In genomic region chr16:54402270-54402669, GRCh38 we compare ENCODE assay signal across 20 cellular contexts.
DNase-seq lines count a peak whose midpoint lies in the region; ATAC-seq and TF ChIP-seq lines count a peak whose summit lies in the region.
"Had no signal": no experiment of that assay in that cellular context is flagged by ENCODE, and none has a peak within 500 bp of the region (broad histone marks: within the 10 kb centered on the region; RNA-seq: fewer than 3 reads in every experiment).

No MANE protein-coding gene starts in this region.

- H3K4me3 ChIP-seq in heart left ventricle: no peak overlapping the region
- H3K4me3 ChIP-seq: SJCRH30 had no signal

- H3K27me3 ChIP-seq in heart left ventricle: no peaks in the 10 kb centered on the region
- H3K27me3 ChIP-seq: SJCRH30 had no signal

- ATAC-seq in SK-N-SH treated with all-trans-retinoic acid at 6 μM for 48 hours (peak; percentile 89), heart left ventricle (peak; percentile 82 to 94 (median 93)), HG02678 (IDR thresholded peaks at IDR 0.05; ENCODE audit: unreplicated experiment) (no peak), HG03378 (IDR thresholded peaks at IDR 0.05; ENCODE audit: unreplicated experiment) (no peak), HG02852 (IDR thresholded peaks at IDR 0.05; ENCODE audit: unreplicated experiment) (no peak)
- ATAC-seq: naive thymus-derived CD4-positive, alpha-beta T cell; Panc1; stimulated activated effector memory CD8-positive, alpha-beta T cell treated with anti-CD3 and anti-CD28 coated beads, Interleukin-12 subunit alpha, Interleukin-12 subunit beta, amount 100 ng/mL, for 72 hours had no signal

- WGBS in heart left ventricle, 4 donors: 47 to 60% (median 55%) methylated on average over 3 to 4 of the region's 4 CpGs

- no peak for TF ChIP-seq POLR2A in heart left ventricle (IDR thresholded peaks at IDR 0.05)

- intact Hi-C loops in heart left ventricle (cut with DNase I): loop anchor here in 3 of 10 donors (5.0 to 10.0 kb wide), 2 partner anchors 45 to 117 kb away; partner anchors contain the start of gene IRX3 (in 3 of the 3)

- no peaks in the 10 kb centered on the region for H3K36me3 ChIP-seq in heart left ventricle
- H3K36me3 ChIP-seq: SJCRH30 had no signal

- H3K27ac ChIP-seq in heart left ventricle: peak overlapping the region in 7 of 12 donors; percentile 29 to 53 (median 48)
- H3K27ac ChIP-seq: C4-2B, SJCRH30 had no signal

- TF ChIP-seq CTCF in heart left ventricle (IDR thresholded peaks at IDR 0.05): no peak

- peaks cover 0 to 17% (median 2%) of the 10 kb centered on the region in 12 donors for H3K4me1 ChIP-seq in heart left ventricle

- H3K9me3 ChIP-seq in heart left ventricle: no peaks in the 10 kb centered on the region

- DNase-seq in AG08396 (ENCODE audit: low spot score) (peak; percentile 20), EL (peak; percentile 75), heart left ventricle (peak; percentile 59 to 83 (median 77)), COR-L47 (lab: John Stamatoyannopoulos, UW) (no peak)
- DNase-seq: activated gamma-delta T cell; foreskin melanocyte; HCEC 1CT; hypothalamus; IMR-90; naive thymus-derived CD4-positive, alpha-beta T cell; NCI-H1417 treated with DMSO at 0.1 percent for 48 hours; NCI-H510A; SJCRH30 had no signal

TF ChIP-seq in SK-N-SH treated with all-trans-retinoic acid at 6 μM for 48 hours, 23 proteins besides CTCF, POLR2A, EP300 and RAD21:
- TF ChIP-seq TCF4 (CRISPR knock-in tag; IDR thresholded peaks at IDR 0.05; ENCODE audit: borderline replicate concordance): peak; percentile 57
- TF ChIP-seq PATZ1 (CRISPR knock-in tag; IDR thresholded peaks at IDR 0.05; ENCODE audit: borderline replicate concordance): no peak

Comparison
In these comparisons a context has a peak if more than half of its experiments do, and no peak if none do; other contexts are left out.
1. ATAC-seq: peak in SK-N-SH treated with all-trans-retinoic acid at 6 μM for 48 hours (single experiment) and heart left ventricle (4 of 4); none in HG02678 (single experiment), HG03378 (single experiment) and HG02852 (single experiment).